In the genomic region with DNA sequence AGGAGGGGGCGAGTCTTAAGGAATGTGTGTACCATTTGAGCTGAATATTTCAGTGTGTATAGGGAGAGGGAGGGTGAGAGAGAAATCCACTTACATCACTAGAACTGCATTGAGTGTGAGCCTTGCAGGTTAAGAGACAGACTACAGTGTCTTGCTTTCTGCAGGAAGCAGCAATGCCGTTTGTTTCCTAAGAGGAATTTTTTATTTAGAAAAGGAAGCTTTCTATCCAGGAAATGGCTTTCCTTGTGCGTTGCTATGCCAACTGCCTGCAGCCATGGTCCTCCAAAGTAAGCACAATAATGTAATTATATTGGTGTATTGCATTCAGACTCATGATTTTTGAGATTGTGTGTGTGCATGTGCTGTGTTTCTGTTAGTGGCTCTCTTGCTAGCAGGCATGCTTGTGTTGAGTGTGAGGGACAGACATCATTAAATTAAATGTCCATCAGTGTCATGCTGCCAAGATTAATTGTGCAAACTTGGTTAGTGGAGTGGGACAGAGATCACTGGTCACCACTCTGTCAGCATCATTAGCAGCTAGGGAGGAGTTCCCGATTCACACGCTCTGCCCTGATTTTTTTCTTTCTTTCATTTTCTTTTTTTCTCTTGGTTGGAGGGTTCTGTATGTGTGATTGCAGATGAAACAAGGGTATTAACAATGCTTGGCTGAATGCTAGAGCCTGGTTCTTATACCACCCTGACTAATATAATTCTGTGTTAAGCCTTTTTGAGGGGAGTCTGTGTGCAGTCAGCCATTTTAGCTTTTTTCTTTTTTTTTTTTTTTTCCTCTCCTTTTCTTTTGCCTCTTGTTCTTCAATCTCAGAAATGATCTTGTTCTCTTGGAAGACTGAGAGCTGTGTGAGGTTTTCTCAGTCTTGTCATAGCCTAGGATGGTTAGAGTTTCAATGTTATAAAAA, we compare ENCODE assay signal across 8 cellular contexts.
A peak's percentile ranks its signal among the peaks of the same experiment; 100 is the strongest.
DNase-seq lines count a peak whose midpoint lies in the region; ATAC-seq lines count a peak whose summit lies in the region.

No MANE protein-coding gene starts in this region.

- peak overlapping the region; percentile 70 for H2AFZ ChIP-seq in GM23248

- H3K9me3 ChIP-seq in GM23248 (ENCODE audit: low read depth) = no peaks in the 10 kb centered on the region
- no peaks in the 10 kb centered on the region for H3K9me3 ChIP-seq in effector memory CD4-positive, alpha-beta T cell (ENCODE audit: control insufficient read depth, low read length)

- intact Hi-C loops in activated T-helper 1 cell treated with anti-CD3 and anti-CD28 coated beads, Interleukin-12 subunit alpha, Interleukin-12 subunit beta, Interleukin-2, Interleukin-4 antibody, amounts not matched to agents 30 ng/mL and 10 ng/mL and 1 ng/mL, durations not matched to agents 14 hours and 24 hours and 36 hours (cut with micrococcal nuclease) = no loop called here

- WGBS in GM23248 (ENCODE audit: low coverage in 1 of 2, low lambda C conversion rate in 2 of 2, missing lambda C conversion rate in 2 of 2), 2 experiments = 54 to 62% methylated on average over 5 of the region's 5 CpGs

- H3K27me3 ChIP-seq in GM23248 (replicated peaks; ENCODE audit: insufficient read depth) = no peaks in the 10 kb centered on the region
- H3K27me3 ChIP-seq in effector memory CD4-positive, alpha-beta T cell (replicated peaks; ENCODE audit: control insufficient read depth, insufficient read depth, low read length, poor library complexity, severe bottlenecking) = no peaks in the 10 kb centered on the region

- H4K20me1 ChIP-seq in GM23248 (ENCODE audit: insufficient read depth) = no peaks in the 10 kb centered on the region

- H3K27ac ChIP-seq in GM23248 (peak overlapping the region; percentile 62), caudate nucleus (ENCODE audit: low read depth, low read length) (peak overlapping the region; percentile 90)
- no peak overlapping the region for H3K27ac ChIP-seq in effector memory CD4-positive, alpha-beta T cell (ENCODE audit: insufficient read depth, low read length, poor library complexity, severe bottlenecking)

- no peaks in the 10 kb centered on the region for H3K9me2 ChIP-seq in GM23248 (ENCODE audit: insufficient read depth)

- H3K4me3 Mint-ChIP-seq in memory B cell = no peak overlapping the region
- no peak overlapping the region for H3K4me3 Mint-ChIP-seq in activated T-helper 1 cell treated with anti-CD3 and anti-CD28 coated beads, Interleukin-12 subunit alpha, Interleukin-12 subunit beta, Interleukin-2, Interleukin-4 antibody, amounts not matched to agents 30 ng/mL and 10 ng/mL and 1 ng/mL, durations not matched to agents 14 hours and 24 hours and 36 hours

- peaks cover 7% of the 10 kb centered on the region; the same call in 1 of the 2 replicates for H3F3A ChIP-seq in GM23248 (ENCODE audit: insufficient read depth)

- in situ Hi-C loops in GM23248 (cut with MboI) = no loop called here

- peak overlapping the region; percentile 73 for H3K9ac ChIP-seq in GM23248

- H3K4me3 ChIP-seq in GM23248 = peak overlapping the region; percentile 58
- no peak overlapping the region for H3K4me3 ChIP-seq in effector memory CD4-positive, alpha-beta T cell (ENCODE audit: insufficient read depth, low read depth, low read length, poor library complexity, severe bottlenecking)

- DNase-seq in A172 (ENCODE audit: low spot score) (peak; percentile 28), GM23248 (peak; percentile 36), caudate nucleus (lab: John Stamatoyannopoulos, UW) (peak in 31 of 61 donors; percentile 9 to 82 (median 37)), memory B cell (ENCODE audit: low spot score in 2 of 2) (no peak), NCI-H146 treated with DMSO at 0.1 percent for 48 hours (lab: John Stamatoyannopoulos, UW; ENCODE audit: unreplicated experiment) (no peak), NCI-H524 (lab: John Stamatoyannopoulos, UW) (no peak)
- no peak for DNase-seq in activated T-helper 1 cell treated with anti-CD3 and anti-CD28 coated beads, Interleukin-12 subunit alpha, Interleukin-12 subunit beta, Interleukin-2, Interleukin-4 antibody, amounts not matched to agents 30 ng/mL and 10 ng/mL and 1 ng/mL, durations not matched to agents 14 hours and 24 hours and 36 hours (ENCODE audit: low spot score)
- no peak for DNase-seq in effector memory CD4-positive, alpha-beta T cell

- peak overlapping the region; percentile 63 for H3K4me2 ChIP-seq in GM23248 (ENCODE audit: unreplicated experiment)

- H3K36me3 Mint-ChIP-seq in memory B cell = peaks cover 6% of the 10 kb centered on the region
- peaks cover 6% of the 10 kb centered on the region for H3K36me3 Mint-ChIP-seq in activated T-helper 1 cell treated with anti-CD3 and anti-CD28 coated beads, Interleukin-12 subunit alpha, Interleukin-12 subunit beta, Interleukin-2, Interleukin-4 antibody, amounts not matched to agents 30 ng/mL and 10 ng/mL and 1 ng/mL, durations not matched to agents 14 hours and 24 hours and 36 hours (ENCODE audit: low read depth)

- H3K27ac Mint-ChIP-seq in memory B cell = no peak overlapping the region
- no peak overlapping the region for H3K27ac Mint-ChIP-seq in activated T-helper 1 cell treated with anti-CD3 and anti-CD28 coated beads, Interleukin-12 subunit alpha, Interleukin-12 subunit beta, Interleukin-2, Interleukin-4 antibody, amounts not matched to agents 30 ng/mL and 10 ng/mL and 1 ng/mL, durations not matched to agents 14 hours and 24 hours and 36 hours

- no peaks in the 10 kb centered on the region for H3K27me3 Mint-ChIP-seq in memory B cell
- no peaks in the 10 kb centered on the region for H3K27me3 Mint-ChIP-seq in activated T-helper 1 cell treated with anti-CD3 and anti-CD28 coated beads, Interleukin-12 subunit alpha, Interleukin-12 subunit beta, Interleukin-2, Interleukin-4 antibody, amounts not matched to agents 30 ng/mL and 10 ng/mL and 1 ng/mL, durations not matched to agents 14 hours and 24 hours and 36 hours (ENCODE audit: insufficient read depth)

- H3K4me1 Mint-ChIP-seq in memory B cell = peaks cover 16% of the 10 kb centered on the region
- H3K4me1 Mint-ChIP-seq in activated T-helper 1 cell treated with anti-CD3 and anti-CD28 coated beads, Interleukin-12 subunit alpha, Interleukin-12 subunit beta, Interleukin-2, Interleukin-4 antibody, amounts not matched to agents 30 ng/mL and 10 ng/mL and 1 ng/mL, durations not matched to agents 14 hours and 24 hours and 36 hours (ENCODE audit: low read depth) = no peaks in the 10 kb centered on the region

- H3K9me3 Mint-ChIP-seq in memory B cell = no peaks in the 10 kb centered on the region
- H3K9me3 Mint-ChIP-seq in activated T-helper 1 cell treated with anti-CD3 and anti-CD28 coated beads, Interleukin-12 subunit alpha, Interleukin-12 subunit beta, Interleukin-2, Interleukin-4 antibody, amounts not matched to agents 30 ng/mL and 10 ng/mL and 1 ng/mL, durations not matched to agents 14 hours and 24 hours and 36 hours = no peaks in the 10 kb centered on the region

- peaks cover 21% of the 10 kb centered on the region for H3K4me1 ChIP-seq in GM23248 (ENCODE audit: insufficient read depth)
- no peaks in the 10 kb centered on the region for H3K4me1 ChIP-seq in effector memory CD4-positive, alpha-beta T cell (ENCODE audit: control insufficient read depth, insufficient read depth, low read length, poor library complexity, severe bottlenecking)

- no peaks in the 10 kb centered on the region for H3K36me3 ChIP-seq in GM23248 (ENCODE audit: low read depth)
- H3K36me3 ChIP-seq in effector memory CD4-positive, alpha-beta T cell (ENCODE audit: control insufficient read depth, insufficient read depth, low read length) = no peaks in the 10 kb centered on the region

- ATAC-seq in memory B cell (ENCODE audit: low read depth) = peak; percentile 31

- peaks cover 12% of the 10 kb centered on the region; the same call in 1 of the 2 replicates for H3K79me2 ChIP-seq in GM23248 (ENCODE audit: insufficient read depth)

Comparison
In these comparisons a context has a peak if more than half of its experiments do, and no peak if none do; other contexts are left out.
1. DNase-seq: peak in A172 (single experiment), GM23248 (single experiment) and caudate nucleus (31 of 61); none in memory B cell (0 of 2), activated T-helper 1 cell treated with anti-CD3 and anti-CD28 coated beads, Interleukin-12 subunit alpha, Interleukin-12 subunit beta, Interleukin-2, Interleukin-4 antibody, amounts not matched to agents 30 ng/mL and 10 ng/mL and 1 ng/mL, durations not matched to agents 14 hours and 24 hours and 36 hours (single experiment), effector memory CD4-positive, alpha-beta T cell (0 of 3), NCI-H146 treated with DMSO at 0.1 percent for 48 hours (single experiment) and NCI-H524 (0 of 2).